In the genomic region with DNA sequence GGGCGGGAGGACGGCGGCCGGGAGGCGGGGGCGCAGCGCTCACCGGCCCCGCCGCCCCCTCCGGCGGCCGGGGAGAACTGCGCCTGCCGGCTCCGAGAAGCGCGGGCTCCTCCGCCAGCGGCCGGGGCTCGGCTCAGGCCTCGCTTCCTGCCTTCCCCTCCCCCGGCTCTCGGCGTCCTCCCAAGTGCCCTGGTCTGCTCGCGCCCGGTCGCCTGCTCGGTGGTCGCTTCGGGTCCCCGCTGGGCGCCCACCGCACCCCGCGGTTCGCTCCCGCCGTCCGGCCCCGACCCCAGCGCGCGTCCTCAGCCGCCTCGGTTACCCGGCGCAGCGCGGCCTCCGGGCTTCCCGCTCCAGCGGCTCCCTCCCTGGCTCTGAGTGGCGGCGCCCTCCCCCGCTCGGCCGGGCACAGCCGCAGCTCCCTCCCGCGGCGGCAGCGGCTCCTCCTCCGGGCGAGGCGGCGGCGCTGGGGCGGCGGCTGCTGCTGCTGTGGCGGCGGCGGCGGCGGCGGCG, we compare ENCODE assay signal across 8 cellular contexts. TPM values are rescaled to one million over a fixed set of nuclear protein-coding genes. Genes with fewer than 3 reads are reported as not detected.
DNase-seq lines count a peak whose midpoint lies in the region; ATAC-seq, FAIRE-seq and TF ChIP-seq lines count a peak whose summit lies in the region.

No MANE protein-coding gene starts in this region.

- no peak overlapping the region for H3K4me3 Mint-ChIP-seq in T-helper 2 cell treated with Interferon-gamma antibody and Interleukin-4, amounts not matched to agents 5 μg/mL and 100 μg/mL, for 36 hours

- peak; percentile 64 for TF ChIP-seq POLR2A in K562 (conservative IDR thresholded peaks at IDR 0.05)

- in situ Hi-C loops in K562 (cut with MboI), result no loop called here

- H3K9ac ChIP-seq in K562 (ENCODE audit: insufficient read depth in 1 of 2, low read depth in 2 of 2, low read length in 2 of 2), result peak overlapping the region; percentile 88 to 95; a peak in 3 of 4 replicates

- H3K79me2 ChIP-seq in K562 (ENCODE audit: control insufficient read depth, insufficient read depth, low read length), result peaks cover 47% of the 10 kb centered on the region

- H3K9me1 ChIP-seq in K562 (ENCODE audit: control insufficient read depth, insufficient read depth, low read length), result no peaks in the 10 kb centered on the region

- peak overlapping the region; percentile 83 for H3K4me3 ChIP-seq in K562

- H3K27ac Mint-ChIP-seq in T-helper 2 cell treated with Interferon-gamma antibody and Interleukin-4, amounts not matched to agents 5 μg/mL and 100 μg/mL, for 36 hours, result no peak overlapping the region

- peak overlapping the region; percentile 80; the same call in 1 of the 2 replicates for H3K4me2 ChIP-seq in K562 (ENCODE audit: insufficient read depth, low read length)

- intact Hi-C loops in K562 (cut with micrococcal nuclease), result no loop called here

- no peaks in the 10 kb centered on the region for H4K20me1 ChIP-seq in K562 (replicated peaks; ENCODE audit: control insufficient read depth, insufficient read depth, low read length)

- H3K4me1 ChIP-seq in K562 (replicated peaks in 1 of 2; ENCODE audit: control insufficient read depth in 2 of 2, insufficient read depth in 2 of 2, low read length in 2 of 2), result peaks cover 16 to 32% of the 10 kb centered on the region in 2 experiments

- peaks cover 38% of the 10 kb centered on the region for H3K36me3 ChIP-seq in K562 (ENCODE audit: control insufficient read depth, insufficient read depth, low read length)

- peak; percentile 72 for DNase-seq in EH (ENCODE audit: low read depth)
- DNase-seq in HuH-7 (ENCODE audit: low spot score), result peak; percentile 70
- DNase-seq in T-helper 2 cell treated with Interferon-gamma antibody and Interleukin-4, amounts not matched to agents 5 μg/mL and 100 μg/mL, for 36 hours (ENCODE audit: low spot score), result peak; percentile 75
- DNase-seq in K562 (ENCODE audit: extremely low read depth in 1 of 4, low spot score in 3 of 4), result peak in 3 of 4 experiments; percentile 74 to 79 (median 76)
- DNase-seq in iris pigment epithelial cell (ENCODE audit: low read depth), result peak; percentile 71
- DNase-seq in stimulated activated CD4-positive, alpha-beta T cell treated with anti-CD3 and anti-CD28 coated beads, Interleukin-1b, Interleukin-23, amount 100 ng/mL, for 1 hour (ENCODE audit: low read depth in 2 of 2), result peak; percentile 30 to 42
- no peak for DNase-seq in NCI-H526 treated with DMSO at 0.1 percent for 48 hours (lab: John Stamatoyannopoulos, UW)

- peak; percentile 33 to 69 (median 54); a peak in 5 of 6 replicates for TF ChIP-seq CTCF in K562 (IDR thresholded peaks at IDR 0.05 in 2 of 3, conservative IDR thresholded peaks at IDR 0.05 in 1 of 3; ENCODE audit: insufficient read depth in 2 of 3, low read depth in 1 of 3, low read length in 3 of 3)

- BruUV-seq in K562 (replicated peaks; lab: Mats Ljungman, UMichigan), result no TSS peak

- peaks cover 45% of the 10 kb centered on the region for H3K36me3 Mint-ChIP-seq in T-helper 2 cell treated with Interferon-gamma antibody and Interleukin-4, amounts not matched to agents 5 μg/mL and 100 μg/mL, for 36 hours (ENCODE audit: low read depth)

- FAIRE-seq in K562 (lab: Jason Lieb, UNC), result no peak

- H3K27ac ChIP-seq in K562 (ENCODE audit: extremely low read depth, low read depth, low read length), result peak overlapping the region; percentile 98

- H3K27me3 Mint-ChIP-seq in T-helper 2 cell treated with Interferon-gamma antibody and Interleukin-4, amounts not matched to agents 5 μg/mL and 100 μg/mL, for 36 hours (ENCODE audit: low read depth), result no peaks in the 10 kb centered on the region

- no peaks in the 10 kb centered on the region for H3K27me3 ChIP-seq in K562 (ENCODE audit: control insufficient read depth in 2 of 2, insufficient read depth in 2 of 2, low read length in 2 of 2)

- 1% methylated on average over 42 of the region's 79 CpGs for WGBS in K562 (ENCODE audit: insufficient coverage, low coverage, missing lambda C conversion rate)

- POLR2A ChIA-PET in K562 (lab: Yijun Ruan, JAX), result interaction anchor here (0.6 to 2.8 kb wide), 10 partner anchors 8 to 411 kb away, joined by 3 to 16 read pairs (median 3); a partner anchor contains a TSS

- ATAC-seq in GM21381 (IDR thresholded peaks at IDR 0.05; ENCODE audit: unreplicated experiment) (peak; percentile 32), K562 (peak; percentile 53)

- no peak overlapping the region; the same call in 1 of the 2 replicates for H2AFZ ChIP-seq in K562 (ENCODE audit: low read depth, low read length)

- CTCF ChIA-PET in K562 (lab: Yijun Ruan, JAX; ENCODE audit: low intra/inter-chr PET ratio), result interaction anchor here (0.6 to 1.2 kb wide), 2 partner anchors 9 to 41 kb away, joined by 3 to 4 read pairs; no protein-coding TSS in a partner anchor

- H3K9me3 Mint-ChIP-seq in T-helper 2 cell treated with Interferon-gamma antibody and Interleukin-4, amounts not matched to agents 5 μg/mL and 100 μg/mL, for 36 hours, result no peaks in the 10 kb centered on the region

- H3K4me1 Mint-ChIP-seq in T-helper 2 cell treated with Interferon-gamma antibody and Interleukin-4, amounts not matched to agents 5 μg/mL and 100 μg/mL, for 36 hours (ENCODE audit: low read depth), result peaks cover 33% of the 10 kb centered on the region

- no peaks in the 10 kb centered on the region for H3K9me3 ChIP-seq in K562 (replicated peaks; ENCODE audit: control insufficient read depth, insufficient read depth, low read depth, low read length)

- TF ChIP-seq EP300 in K562 (IDR thresholded peaks at IDR 0.05; ENCODE audit: low read length), result no peak

- 0 out of 4 replicates have a peak, but pooled peaks of 1 of the 2 experiments have one; percentile 11 for TF ChIP-seq RAD21 in K562 (CRISPR knock-in tag; conservative IDR thresholded peaks at IDR 0.05 in 1 of 2, IDR thresholded peaks at IDR 0.05 in 1 of 2)

RNA-seq across cellular contexts. Expression of a gene that starts 0.3 kb away (rescaled TPM):
- total RNA-seq in K562 (2011; cell fraction: chromatin; rRNA removed; ENCODE audit: low replicate concordance), result 89.5 and 158 TPM in 2 replicates
- 66.7 and 67.4 TPM in 2 replicates for total RNA-seq in K562 (2011; cell fraction: nucleolus; rRNA removed)
- total RNA-seq in K562 (2011; cell fraction: nucleoplasm; rRNA removed), result 88.9 and 94.8 TPM in 2 replicates
- total RNA-seq in K562 (2014; rRNA removed), result 107 and 113 TPM in 2 replicates
- total RNA-seq in K562 (2014; rRNA removed; fragmentation: Illumina TruSeq; extraction: Trizol), result 50.3 and 53.8 TPM in 2 replicates
- total RNA-seq in K562 (2015; rRNA removed; fragmentation: Illumina TruSeq; extraction: Trizol), result 85.8 and 86.3 TPM in 2 replicates
- 90.1 and 93.9 TPM in 2 replicates for total RNA-seq in K562 (2021)
- polyA plus RNA-seq in K562 (2011; rRNA removed), result 28.5 and 31.4 TPM in 2 replicates
- polyA plus RNA-seq in K562 (2011; cell fraction: cytosol; rRNA removed), result 15.1 and 15.4 TPM in 2 replicates
- 56.9 and 86.7 TPM in 2 replicates for polyA plus RNA-seq in K562 (2011; cell fraction: nucleus; rRNA removed)
- polyA plus RNA-seq in K562 (2012), result 61.3 and 68.3 TPM in 2 replicates
- 96.5 and 110 TPM in 2 replicates for polyA plus RNA-seq in K562 (2014; fragmentation: Illumina TruSeq; extraction: Trizol)
- 1 to 10 TPM; 1.2 to 1.5 TPM for polyA plus RNA-seq in K562 (2014; fragmentation: Nextera tagmentation; extraction: Ambion mirVana)
- 75.8 and 83.6 TPM in 2 replicates for polyA plus RNA-seq in K562 (2014; rRNA removed)
- polyA minus RNA-seq in K562 (2011; rRNA and poly(A)+ RNA removed), result 30.2 and 35.1 TPM in 2 replicates
- polyA minus RNA-seq in K562 (2011; cell fraction: cytosol; rRNA and poly(A)+ RNA removed), result 21.8 and 22.2 TPM in 2 replicates
- 34.5 and 53.5 TPM in 2 replicates for polyA minus RNA-seq in K562 (2011; cell fraction: nucleus; rRNA and poly(A)+ RNA removed)

RNA-seq across cellular contexts. Expression of a gene that starts 19.5 kb away (rescaled TPM):
- total RNA-seq in K562 (2011; cell fraction: chromatin; rRNA removed; ENCODE audit: low replicate concordance), result 51.6 and 129 TPM in 2 replicates
- 62.6 and 75.4 TPM in 2 replicates for total RNA-seq in K562 (2011; cell fraction: nucleolus; rRNA removed)
- total RNA-seq in K562 (2011; cell fraction: nucleoplasm; rRNA removed), result 53.1 and 57.1 TPM in 2 replicates
- total RNA-seq in K562 (2014; rRNA removed), result 37.9 and 39.0 TPM in 2 replicates
- 22.7 and 23.9 TPM in 2 replicates for total RNA-seq in K562 (2014; rRNA removed; fragmentation: Illumina TruSeq; extraction: Trizol)
- total RNA-seq in K562 (2015; rRNA removed; fragmentation: Illumina TruSeq; extraction: Trizol), result 30.5 and 30.9 TPM in 2 replicates
- total RNA-seq in K562 (2021), result 56.4 and 66.1 TPM in 2 replicates
- polyA plus RNA-seq in K562 (2011; rRNA removed), result 31.5 and 33.2 TPM in 2 replicates
- polyA plus RNA-seq in K562 (2011; cell fraction: cytosol; rRNA removed), result 36.0 and 37.1 TPM in 2 replicates
- 79.2 and 91.4 TPM in 2 replicates for polyA plus RNA-seq in K562 (2011; cell fraction: nucleus; rRNA removed)
- polyA plus RNA-seq in K562 (2012), result 32.1 and 40.8 TPM in 2 replicates
- polyA plus RNA-seq in K562 (2014; fragmentation: Illumina TruSeq; extraction: Trizol), result 39.1 and 39.4 TPM in 2 replicates
- under 1 TPM; 0.62 to 0.90 TPM for polyA plus RNA-seq in K562 (2014; fragmentation: Nextera tagmentation; extraction: Ambion mirVana)
- polyA plus RNA-seq in K562 (2014; rRNA removed), result 34.9 and 45.5 TPM in 2 replicates
- polyA minus RNA-seq in K562 (2011; rRNA and poly(A)+ RNA removed), result 42.8 and 44.3 TPM in 2 replicates
- 17.8 and 23.8 TPM in 2 replicates for polyA minus RNA-seq in K562 (2011; cell fraction: cytosol; rRNA and poly(A)+ RNA removed)
- polyA minus RNA-seq in K562 (2011; cell fraction: nucleus; rRNA and poly(A)+ RNA removed), result 35.0 and 46.0 TPM in 2 replicates

RNA-seq across cellular contexts. Expression of a gene that starts 32.4 kb away (rescaled TPM):
- total RNA-seq in K562 (2011; cell fraction: chromatin; rRNA removed; ENCODE audit: low replicate concordance), result 38.1 and 99.8 TPM in 2 replicates
- 73.8 and 91.2 TPM in 2 replicates for total RNA-seq in K562 (2011; cell fraction: nucleolus; rRNA removed)
- 60.6 and 66.9 TPM in 2 replicates for total RNA-seq in K562 (2011; cell fraction: nucleoplasm; rRNA removed)
- total RNA-seq in K562 (2014; rRNA removed) (16.3 and 25.4 TPM in 2 replicates), K562 (2014; rRNA removed; fragmentation: Illumina TruSeq; extraction: Trizol) (8.4 and 9.7 TPM in 2 replicates), K562 (2015; rRNA removed; fragmentation: Illumina TruSeq; extraction: Trizol) (15.6 and 15.8 TPM in 2 replicates), K562 (2021) (20.3 and 21.1 TPM in 2 replicates)
- polyA plus RNA-seq in K562 (2011; rRNA removed) (24.1 and 29.5 TPM in 2 replicates), K562 (2014; fragmentation: Illumina TruSeq; extraction: Trizol) (24.0 and 26.8 TPM in 2 replicates), K562 (2014; fragmentation: Nextera tagmentation; extraction: Ambion mirVana) (1 to 10 TPM; 4.1 to 6.2 TPM), K562 (2014; rRNA removed) (27.3 and 29.8 TPM in 2 replicates)
- 31.6 and 38.9 TPM in 2 replicates for polyA plus RNA-seq in K562 (2011; cell fraction: cytosol; rRNA removed)
- 115 and 122 TPM in 2 replicates for polyA plus RNA-seq in K562 (2011; cell fraction: nucleus; rRNA removed)
- 20.3 and 28.3 TPM in 2 replicates for polyA plus RNA-seq in K562 (2012)
- 10.3 and 12.0 TPM in 2 replicates for polyA minus RNA-seq in K562 (2011; rRNA and poly(A)+ RNA removed)
- 7.9 and 10.4 TPM in 2 replicates for polyA minus RNA-seq in K562 (2011; cell fraction: cytosol; rRNA and poly(A)+ RNA removed)
- polyA minus RNA-seq in K562 (2011; cell fraction: nucleus; rRNA and poly(A)+ RNA removed), result 13.3 and 18.0 TPM in 2 replicates

RNA-seq across cellular contexts. Expression of a gene that starts 48.7 kb away (rescaled TPM):
- 0.44 TPM in 1 of 2 replicates, not detected in the other for total RNA-seq in K562 (2011; cell fraction: chromatin; rRNA removed; ENCODE audit: low replicate concordance)
- 0.33 and 0.39 TPM in 2 replicates for total RNA-seq in K562 (2011; cell fraction: nucleolus; rRNA removed)
- total RNA-seq in K562 (2011; cell fraction: nucleoplasm; rRNA removed), result 0.31 TPM in 1 of 2 replicates, not detected in the other
- not detected in 2 replicates for total RNA-seq in K562 (2014; rRNA removed)
- total RNA-seq in K562 (2014; rRNA removed; fragmentation: Illumina TruSeq; extraction: Trizol), result not detected in 2 replicates
- not detected in 2 replicates for total RNA-seq in K562 (2015; rRNA removed; fragmentation: Illumina TruSeq; extraction: Trizol)
- not detected in 2 replicates for total RNA-seq in K562 (2021)
- 0.07 and 0.14 TPM in 2 replicates for polyA plus RNA-seq in K562 (2011; rRNA removed)
- 0.03 and 0.04 TPM in 2 replicates for polyA plus RNA-seq in K562 (2011; cell fraction: cytosol; rRNA removed)
- polyA plus RNA-seq in K562 (2011; cell fraction: nucleus; rRNA removed), result 0.07 and 0.24 TPM in 2 replicates
- polyA plus RNA-seq in K562 (2012), result 1.0 and 1.8 TPM in 2 replicates
- not detected in 2 replicates for polyA plus RNA-seq in K562 (2014; fragmentation: Illumina TruSeq; extraction: Trizol)
- under 1 TPM in 1 of 2 experiments, not detected in 1; 0.03 TPM for polyA plus RNA-seq in K562 (2014; fragmentation: Nextera tagmentation; extraction: Ambion mirVana)
- 0.23 TPM in 1 of 2 replicates, not detected in the other for polyA plus RNA-seq in K562 (2014; rRNA removed)
- not detected in 2 replicates for polyA minus RNA-seq in K562 (2011; rRNA and poly(A)+ RNA removed)
- not detected in 2 replicates for polyA minus RNA-seq in K562 (2011; cell fraction: cytosol; rRNA and poly(A)+ RNA removed)
- polyA minus RNA-seq in K562 (2011; cell fraction: nucleus; rRNA and poly(A)+ RNA removed), result not detected in 2 replicates

RNA-seq across cellular contexts. Expression of a gene that starts 48.8 kb away (rescaled TPM):
- 2.0 and 2.5 TPM in 2 replicates for total RNA-seq in K562 (2011; cell fraction: chromatin; rRNA removed; ENCODE audit: low replicate concordance)
- total RNA-seq in K562 (2011; cell fraction: nucleolus; rRNA removed), result 3.3 and 4.1 TPM in 2 replicates
- 2.4 and 4.0 TPM in 2 replicates for total RNA-seq in K562 (2011; cell fraction: nucleoplasm; rRNA removed)
- 0.53 and 1.00 TPM in 2 replicates for total RNA-seq in K562 (2014; rRNA removed)
- total RNA-seq in K562 (2014; rRNA removed; fragmentation: Illumina TruSeq; extraction: Trizol), result 0.25 and 0.32 TPM in 2 replicates
- total RNA-seq in K562 (2015; rRNA removed; fragmentation: Illumina TruSeq; extraction: Trizol), result 0.14 and 0.19 TPM in 2 replicates
- total RNA-seq in K562 (2021), result 0.81 and 0.84 TPM in 2 replicates
- 0.71 and 0.80 TPM in 2 replicates for polyA plus RNA-seq in K562 (2011; rRNA removed)
- polyA plus RNA-seq in K562 (2011; cell fraction: cytosol; rRNA removed), result 0.68 and 1.3 TPM in 2 replicates
- 0.21 and 1.1 TPM in 2 replicates for polyA plus RNA-seq in K562 (2011; cell fraction: nucleus; rRNA removed)
- 0.65 and 3.0 TPM in 2 replicates for polyA plus RNA-seq in K562 (2012)
- 0.61 and 0.88 TPM in 2 replicates for polyA plus RNA-seq in K562 (2014; fragmentation: Illumina TruSeq; extraction: Trizol)
- under 1 TPM; 0.22 to 0.37 TPM for polyA plus RNA-seq in K562 (2014; fragmentation: Nextera tagmentation; extraction: Ambion mirVana)
- polyA plus RNA-seq in K562 (2014; rRNA removed), result 0.53 and 0.57 TPM in 2 replicates
- 0.45 and 0.98 TPM in 2 replicates for polyA minus RNA-seq in K562 (2011; rRNA and poly(A)+ RNA removed)
- 0.46 and 0.67 TPM in 2 replicates for polyA minus RNA-seq in K562 (2011; cell fraction: cytosol; rRNA and poly(A)+ RNA removed)
- 0.11 and 0.40 TPM in 2 replicates for polyA minus RNA-seq in K562 (2011; cell fraction: nucleus; rRNA and poly(A)+ RNA removed)
